ENCODE assay signal across 16 cellular contexts in genomic region chr15:84946772-84947489, GRCh38. TPM values are rescaled to one million over a fixed set of nuclear protein-coding genes. Genes with fewer than 3 reads are reported as not detected.
A peak's percentile ranks its signal among the peaks of the same experiment; 100 is the strongest.
DNase-seq lines count a peak whose midpoint lies in the region; ATAC-seq and TF ChIP-seq lines count a peak whose summit lies in the region.
"Had no signal": no experiment of that assay in that cellular context is flagged by ENCODE, and none has a peak within 500 bp of the region (broad histone marks: within the 10 kb centered on the region; RNA-seq: fewer than 3 reads in every experiment).

No MANE protein-coding gene starts in this region.

- peak overlapping the region; percentile 51 for H2BK120ac ChIP-seq in neuronal stem cell (ENCODE audit: low read depth, low read length)

- ATAC-seq in heart left ventricle (peak; percentile 43 to 72 (median 52)), right cardiac atrium (no peak), left ventricle myocardium superior (peak; percentile 71), GM21423 (IDR thresholded peaks at IDR 0.05; ENCODE audit: unreplicated experiment) (no peak)

- no peak overlapping the region for H3K4me2 ChIP-seq in neuronal stem cell (ENCODE audit: insufficient read depth, low read length, poor library complexity, severe bottlenecking)

- peak overlapping the region; percentile 94 for H3K14ac ChIP-seq in neuronal stem cell (ENCODE audit: low read length)

- no peaks in the 10 kb centered on the region for H3K27me3 ChIP-seq in heart left ventricle
- H3K27me3 ChIP-seq in right cardiac atrium (ENCODE audit: control insufficient read depth, insufficient read depth) = no peaks in the 10 kb centered on the region
- peaks cover 0 to 11% (median 0%) of the 10 kb centered on the region in 3 experiments for H3K27me3 ChIP-seq in neuronal stem cell (ENCODE audit: control insufficient read depth in 3 of 3, insufficient read depth in 3 of 3, low read depth in 1 of 3, low read length in 3 of 3)
- no peaks in the 10 kb centered on the region for H3K27me3 ChIP-seq in tibial nerve
- H3K27me3 ChIP-seq: SJSA1 had no signal

- H3K27ac ChIP-seq in heart left ventricle (peak overlapping the region in 8 of 12 donors; percentile 6 to 60 (median 38)), right cardiac atrium (ENCODE audit: low read length) (no peak overlapping the region), neuronal stem cell (replicated peaks; ENCODE audit: low read length) (no peak overlapping the region), tibial nerve (peak overlapping the region; percentile 1 to 88 (median 60))
- H3K27ac ChIP-seq: SJSA1 had no signal

- TF ChIP-seq CTCF in heart left ventricle (IDR thresholded peaks at IDR 0.05) = no peak
- TF ChIP-seq CTCF in tibial nerve (IDR thresholded peaks at IDR 0.05) = no peak

- H2BK5ac ChIP-seq in neuronal stem cell (ENCODE audit: low read length) = no peak overlapping the region

- H3K9ac ChIP-seq in neuronal stem cell (ENCODE audit: low read depth, low read length, poor library complexity) = no peak overlapping the region

- peak overlapping the region; percentile 88 for H2BK12ac ChIP-seq in neuronal stem cell (ENCODE audit: low read length)

- no peak overlapping the region for H3K4ac ChIP-seq in neuronal stem cell (ENCODE audit: low read length)

- H2BK15ac ChIP-seq in neuronal stem cell (ENCODE audit: low read length) = peak overlapping the region; percentile 69

- H3K18ac ChIP-seq in neuronal stem cell (ENCODE audit: low read length) = peak overlapping the region; percentile 66

- TF ChIP-seq POLR2A in heart left ventricle (IDR thresholded peaks at IDR 0.05) = no peak
- TF ChIP-seq POLR2A in tibial nerve (IDR thresholded peaks at IDR 0.05) = no peak

- TF ChIP-seq EP300 in tibial nerve (IDR thresholded peaks at IDR 0.05) = no peak

- H3K4me3 ChIP-seq in heart left ventricle (no peak overlapping the region), right cardiac atrium (ENCODE audit: low read length) (no peak overlapping the region), neuronal stem cell (ENCODE audit: low read length in 2 of 2) (no peak overlapping the region), tibial nerve (no peak overlapping the region)
- H3K4me3 ChIP-seq: SJSA1 had no signal

- peak overlapping the region; percentile 49 for H4K8ac ChIP-seq in neuronal stem cell (ENCODE audit: low read depth, low read length)

- DNase-seq in heart left ventricle (peak in 3 of 5 donors; percentile 34 to 79 (median 63)), right cardiac atrium (no peak), left ventricle myocardium superior (peak; percentile 60), neuronal stem cell (ENCODE audit: low spot score) (no peak), tibial nerve (ENCODE audit: low spot score in 2 of 2) (no peak), NAMALWA (ENCODE audit: low spot score) (no peak), medulla oblongata (ENCODE audit: extremely low spot score) (no peak)
- DNase-seq: CD4-positive, alpha-beta T cell; DMS153; GDM1; NCI-H1105 treated with DMSO at 0.1 percent for 48 hours; NCI-H1694; NCI-H345; NCI-H526 had no signal

- H3K4me1 ChIP-seq in heart left ventricle (peaks cover 0 to 30% (median 15%) of the 10 kb centered on the region in 12 donors), right cardiac atrium (ENCODE audit: control insufficient read depth, insufficient read depth, low read length) (peaks cover 5% of the 10 kb centered on the region), neuronal stem cell (ENCODE audit: control insufficient read depth in 2 of 2, insufficient read depth in 1 of 2, low read depth in 1 of 2, low read length in 2 of 2) (peaks cover 0 to 4% of the 10 kb centered on the region in 2 donors), tibial nerve (peaks cover 0 to 56% (median 29%) of the 10 kb centered on the region in 4 donors)

- H3K79me1 ChIP-seq in neuronal stem cell (ENCODE audit: low read depth, low read length) = no peaks in the 10 kb centered on the region

- intact Hi-C loops in heart left ventricle (cut with DNase I) = no loop called here
- intact Hi-C loops in right cardiac atrium (cut with DNase I) = loop anchor here in 1 of 4 donors (10.0 kb wide), 1 partner anchor 352 kb away; no protein-coding TSS in a partner anchor
- intact Hi-C loops in left ventricle myocardium superior (cut with micrococcal nuclease) = no loop called here

- H3K9me3 ChIP-seq in heart left ventricle = no peaks in the 10 kb centered on the region
- no peaks in the 10 kb centered on the region for H3K9me3 ChIP-seq in right cardiac atrium (ENCODE audit: control insufficient read depth, low read length)
- H3K9me3 ChIP-seq in neuronal stem cell (replicated peaks in 1 of 2; ENCODE audit: control insufficient read depth in 2 of 2, insufficient read depth in 1 of 2, low read depth in 1 of 2, low read length in 2 of 2) = peaks cover 0 to 2% of the 10 kb centered on the region in 2 donors
- H3K9me3 ChIP-seq in tibial nerve = no peaks in the 10 kb centered on the region
- H3K9me3 ChIP-seq: SJSA1 had no signal

- H4K91ac ChIP-seq in neuronal stem cell (ENCODE audit: low read depth, low read length, poor library complexity) = no peak overlapping the region

- 70 to 87% (median 80%) methylated on average over 5 of the region's 5 CpGs for WGBS in heart left ventricle, 4 donors
- WGBS in right cardiac atrium = 96% methylated on average over 5 of the region's 5 CpGs
- WGBS in neuronal stem cell (ENCODE audit: extremely low coverage in 2 of 2, insufficient read length in 2 of 2, insufficient replicate concordance in 1 of 2), 2 donors = no CpG with 5 or more reads among the region's 5 CpGs
- WGBS in tibial nerve, 2 donors = 71 to 88% methylated on average over 5 of the region's 5 CpGs

- H2AFZ ChIP-seq in neuronal stem cell (ENCODE audit: low read length) = no peak overlapping the region

- no peaks in the 10 kb centered on the region for H3K36me3 ChIP-seq in heart left ventricle
- H3K36me3 ChIP-seq in neuronal stem cell (replicated peaks in 1 of 2; ENCODE audit: control insufficient read depth in 2 of 2, insufficient read depth in 2 of 2, low read length in 2 of 2) = no peaks in the 10 kb centered on the region
- no peaks in the 10 kb centered on the region for H3K36me3 ChIP-seq in tibial nerve
- H3K36me3 ChIP-seq: SJSA1 had no signal

- H3K23ac ChIP-seq in neuronal stem cell (ENCODE audit: low read depth, low read length, poor library complexity) = peak overlapping the region; percentile 66

- H2AK5ac ChIP-seq in neuronal stem cell (ENCODE audit: low read depth, low read length) = peak overlapping the region; percentile 24

RNA-seq across cellular contexts. Expression of gene PDE8A, which starts 34.7 kb away (rescaled TPM):
- total RNA-seq in heart left ventricle = 10 to 100 TPM in 8 of 9 donors, 1 to 10 TPM in 1; 9.4 to 21.5 (median 17.8) TPM
- 10 to 100 TPM; 11.9 to 13.6 TPM for polyA plus RNA-seq in heart left ventricle
- 10 to 100 TPM; 17.1 to 24.7 (median 19.6) TPM for total RNA-seq in right cardiac atrium
- 11.5 TPM for polyA plus RNA-seq in right cardiac atrium
- total RNA-seq in left ventricle myocardium superior = 14.9 TPM
- polyA plus RNA-seq in neuronal stem cell (2013, experiment 1 of 2) = 2.8 TPM
- polyA plus RNA-seq in neuronal stem cell (2013, experiment 2 of 2) = 3.8 TPM
- total RNA-seq in tibial nerve = 100 to 1,000 TPM in 1 of 4 donors, 10 to 100 TPM in 3; 49.4 to 108 (median 64.3) TPM

Comparison
In these comparisons a context has a peak if more than half of its experiments do, and no peak if none do; other contexts are left out.
1. ATAC-seq: peak in heart left ventricle (4 of 4) and left ventricle myocardium superior (single experiment); none in right cardiac atrium (0 of 2) and GM21423 (single experiment).
2. DNase-seq: peak in heart left ventricle (3 of 5) and left ventricle myocardium superior (single experiment); none in right cardiac atrium (0 of 3), neuronal stem cell (single experiment), tibial nerve (0 of 2), NAMALWA (single experiment) and medulla oblongata (single experiment).
3. H3K27ac ChIP-seq: peak in heart left ventricle (8 of 12) and tibial nerve (4 of 4); none in right cardiac atrium (single experiment) and neuronal stem cell (single experiment).